ENCODE assay signal across 8 cellular contexts in genomic region chr18:35497334-35498197, GRCh38.
DNase-seq lines count a peak whose midpoint lies in the region; ATAC-seq and TF ChIP-seq lines count a peak whose summit lies in the region.

A gene with protein sequence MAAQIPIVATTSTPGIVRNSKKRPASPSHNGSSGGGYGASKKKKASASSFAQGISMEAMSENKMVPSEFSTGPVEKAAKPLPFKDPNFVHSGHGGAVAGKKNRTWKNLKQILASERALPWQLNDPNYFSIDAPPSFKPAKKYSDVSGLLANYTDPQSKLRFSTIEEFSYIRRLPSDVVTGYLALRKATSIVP (minus strand): TSS chr18:35497960. CDS start chr18:35497874, 86 bp downstream.

- peak within 1 kb of the TSS; percentile 91 for H3K4me3 Mint-ChIP-seq in central memory CD8-positive, alpha-beta T cell

- no peaks in the 10 kb centered on the region for H3K27me3 Mint-ChIP-seq in central memory CD8-positive, alpha-beta T cell

- H3K4me1 Mint-ChIP-seq in central memory CD8-positive, alpha-beta T cell = peaks cover 18% of the 10 kb centered on the region

- peak; percentile 85 for ATAC-seq in HG03378 (IDR thresholded peaks at IDR 0.05; ENCODE audit: unreplicated experiment)
- ATAC-seq in activated CD4-positive, CD25-positive, alpha-beta regulatory T cell treated with anti-CD3 and anti-CD28 coated beads, Interleukin-2, amount 50 U/mL, for 24 hours = peak; percentile 92 to 93
- ATAC-seq in central memory CD8-positive, alpha-beta T cell (replicated peaks; ENCODE audit: extremely low read depth, poor library complexity, severe bottlenecking) = peak; percentile 90

- DNase-seq in AML-193 (lab: John Stamatoyannopoulos, UW) (peak; percentile 85 to 90), NCI-H446 treated with DMSO at 0.1 percent for 48 hours (lab: John Stamatoyannopoulos, UW) (peak; percentile 86), islet precursor cell (peak; percentile 95)
- DNase-seq in central memory CD8-positive, alpha-beta T cell (ENCODE audit: low spot score in 2 of 2) = peak; percentile 85 to 88
- DNase-seq in stimulated activated CD4-positive, alpha-beta T cell treated with anti-CD3 and anti-CD28 coated beads, Interleukin-12 subunit alpha, Interleukin-12 subunit beta, amount 100 ng/mL, for 4 hours = peak; percentile 91

- H3K36me3 Mint-ChIP-seq in central memory CD8-positive, alpha-beta T cell (ENCODE audit: insufficient read depth) = peaks cover 15% of the 10 kb centered on the region

- TF ChIP-seq POLR2A in GM19099 (IDR thresholded peaks at IDR 0.05; ENCODE audit: extremely low read depth, insufficient read length, low read depth) = peak; percentile 99

- no peaks in the 10 kb centered on the region for H3K9me3 Mint-ChIP-seq in central memory CD8-positive, alpha-beta T cell

- H3K27ac Mint-ChIP-seq in central memory CD8-positive, alpha-beta T cell (ENCODE audit: low read depth) = peak within 1 kb of the TSS; percentile 99

Comparison
In these comparisons a context has a peak if more than half of its experiments do, and no peak if none do; other contexts are left out.
1. Peak in every context shown above with its lines: DNase-seq and ATAC-seq.